In the genomic region with DNA sequence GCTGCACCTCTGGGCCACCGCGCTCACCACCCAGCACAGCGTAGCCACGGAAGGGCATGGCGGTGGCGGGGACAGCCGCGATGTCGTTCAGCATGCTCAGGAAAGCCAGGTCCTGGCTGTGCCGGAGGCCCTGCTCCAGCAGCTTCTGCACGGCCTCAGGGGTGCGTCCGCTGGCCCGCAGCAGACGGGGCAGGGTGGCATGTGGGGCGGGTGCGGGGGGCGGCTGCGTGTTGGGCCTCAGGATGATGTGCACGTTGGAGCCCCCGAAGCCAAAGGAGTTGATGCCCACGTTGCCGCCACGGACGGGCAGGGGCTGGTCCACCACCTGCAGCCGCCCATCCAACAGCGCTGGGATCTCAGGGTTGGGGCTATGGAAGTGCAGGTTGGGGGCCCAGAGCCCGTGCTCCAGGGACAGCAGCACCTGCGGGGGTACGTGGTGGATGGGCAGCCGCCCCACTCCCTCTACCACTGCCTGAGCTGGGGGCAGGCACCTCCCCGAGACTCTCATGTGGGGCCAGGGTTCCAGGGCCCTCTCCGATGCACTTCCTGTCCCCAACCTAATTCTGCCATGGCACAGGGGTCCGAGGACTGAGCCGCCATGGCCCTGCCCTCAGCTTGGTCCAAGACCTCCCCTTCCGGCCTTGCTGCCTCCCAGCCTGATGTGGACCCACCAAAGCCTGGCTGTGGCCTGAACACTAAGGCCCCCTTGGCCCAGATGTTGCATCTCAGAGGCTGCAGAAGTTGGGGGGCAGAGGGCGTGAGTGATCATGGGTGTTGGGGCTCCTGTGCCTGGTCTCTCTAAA, we compare ENCODE assay signal across 1 cellular context.
TF ChIP-seq lines count a peak whose summit lies in the region.

No MANE protein-coding gene starts in this region.

TF ChIP-seq in HepG2, 621 proteins besides CTCF, POLR2A, EP300 and RAD21 (continued from another document and continues in another):
- TF ChIP-seq PAXIP1 (CRISPR knock-in tag; conservative IDR thresholded peaks at IDR 0.05) = no peak
- TF ChIP-seq ZNF564 (CRISPR knock-in tag; IDR thresholded peaks at IDR 0.05) = no peak
- no peak for TF ChIP-seq BRCA1 (CRISPR knock-in tag; IDR thresholded peaks at IDR 0.05)
- peak; percentile 46; the same call in 1 of the 2 replicates for TF ChIP-seq ZNF788 (CRISPR knock-in tag; IDR thresholded peaks at IDR 0.05; ENCODE audit: borderline replicate concordance)
- TF ChIP-seq, protein P1, sequence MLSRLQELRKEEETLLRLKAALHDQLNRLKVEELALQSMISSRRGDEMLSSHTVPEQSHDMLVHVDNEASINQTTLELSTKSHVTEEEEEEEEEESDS (CRISPR knock-in tag; IDR thresholded peaks at IDR 0.05; ENCODE audit: borderline replicate concordance) = no peak
- TF ChIP-seq, protein P2, sequence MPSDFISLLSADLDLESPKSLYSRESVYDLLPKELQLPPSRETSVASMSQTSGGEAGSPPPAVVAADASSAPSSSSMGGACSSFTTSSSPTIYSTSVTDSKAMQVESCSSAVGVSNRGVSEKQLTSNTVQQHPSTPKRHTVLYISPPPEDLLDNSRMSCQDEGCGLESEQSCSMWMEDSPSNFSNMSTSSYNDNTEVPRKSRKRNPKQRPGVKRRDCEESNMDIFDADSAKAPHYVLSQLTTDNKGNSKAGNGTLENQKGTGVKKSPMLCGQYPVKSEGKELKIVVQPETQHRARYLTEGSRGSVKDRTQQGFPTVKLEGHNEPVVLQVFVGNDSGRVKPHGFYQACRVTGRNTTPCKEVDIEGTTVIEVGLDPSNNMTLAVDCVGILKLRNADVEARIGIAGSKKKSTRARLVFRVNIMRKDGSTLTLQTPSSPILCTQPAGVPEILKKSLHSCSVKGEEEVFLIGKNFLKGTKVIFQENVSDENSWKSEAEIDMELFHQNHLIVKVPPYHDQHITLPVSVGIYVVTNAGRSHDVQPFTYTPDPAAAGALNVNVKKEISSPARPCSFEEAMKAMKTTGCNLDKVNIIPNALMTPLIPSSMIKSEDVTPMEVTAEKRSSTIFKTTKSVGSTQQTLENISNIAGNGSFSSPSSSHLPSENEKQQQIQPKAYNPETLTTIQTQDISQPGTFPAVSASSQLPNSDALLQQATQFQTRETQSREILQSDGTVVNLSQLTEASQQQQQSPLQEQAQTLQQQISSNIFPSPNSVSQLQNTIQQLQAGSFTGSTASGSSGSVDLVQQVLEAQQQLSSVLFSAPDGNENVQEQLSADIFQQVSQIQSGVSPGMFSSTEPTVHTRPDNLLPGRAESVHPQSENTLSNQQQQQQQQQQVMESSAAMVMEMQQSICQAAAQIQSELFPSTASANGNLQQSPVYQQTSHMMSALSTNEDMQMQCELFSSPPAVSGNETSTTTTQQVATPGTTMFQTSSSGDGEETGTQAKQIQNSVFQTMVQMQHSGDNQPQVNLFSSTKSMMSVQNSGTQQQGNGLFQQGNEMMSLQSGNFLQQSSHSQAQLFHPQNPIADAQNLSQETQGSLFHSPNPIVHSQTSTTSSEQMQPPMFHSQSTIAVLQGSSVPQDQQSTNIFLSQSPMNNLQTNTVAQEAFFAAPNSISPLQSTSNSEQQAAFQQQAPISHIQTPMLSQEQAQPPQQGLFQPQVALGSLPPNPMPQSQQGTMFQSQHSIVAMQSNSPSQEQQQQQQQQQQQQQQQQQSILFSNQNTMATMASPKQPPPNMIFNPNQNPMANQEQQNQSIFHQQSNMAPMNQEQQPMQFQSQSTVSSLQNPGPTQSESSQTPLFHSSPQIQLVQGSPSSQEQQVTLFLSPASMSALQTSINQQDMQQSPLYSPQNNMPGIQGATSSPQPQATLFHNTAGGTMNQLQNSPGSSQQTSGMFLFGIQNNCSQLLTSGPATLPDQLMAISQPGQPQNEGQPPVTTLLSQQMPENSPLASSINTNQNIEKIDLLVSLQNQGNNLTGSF (CRISPR knock-in tag; IDR thresholded peaks at IDR 0.05) = no peak
- TF ChIP-seq MIER2 (CRISPR knock-in tag; IDR thresholded peaks at IDR 0.05) = no peak
- peak; percentile 68; the same call in 1 of the 2 replicates for TF ChIP-seq EED (CRISPR knock-in tag; IDR thresholded peaks at IDR 0.05)
- TF ChIP-seq TEAD3 (CRISPR knock-in tag; optimal IDR thresholded peaks at IDR 0.05; ENCODE audit: borderline replicate concordance) = no peak
- 0 out of 2 replicates have a peak, but pooled peaks have one; percentile 4 for TF ChIP-seq HOXA9 (CRISPR knock-in tag; IDR thresholded peaks at IDR 0.05; ENCODE audit: borderline replicate concordance)
- no peak for TF ChIP-seq HMGXB3 (CRISPR knock-in tag; IDR thresholded peaks at IDR 0.05; ENCODE audit: borderline replicate concordance)
- no peak for TF ChIP-seq MAF1 (CRISPR knock-in tag; IDR thresholded peaks at IDR 0.05; ENCODE audit: borderline replicate concordance)
- TF ChIP-seq CREM (IDR thresholded peaks at IDR 0.05) = no peak
- TF ChIP-seq CREM (CRISPR knock-in tag; IDR thresholded peaks at IDR 0.05) = no peak
- no peak for TF ChIP-seq POGZ (CRISPR knock-in tag; IDR thresholded peaks at IDR 0.05)
- TF ChIP-seq, protein P3, sequence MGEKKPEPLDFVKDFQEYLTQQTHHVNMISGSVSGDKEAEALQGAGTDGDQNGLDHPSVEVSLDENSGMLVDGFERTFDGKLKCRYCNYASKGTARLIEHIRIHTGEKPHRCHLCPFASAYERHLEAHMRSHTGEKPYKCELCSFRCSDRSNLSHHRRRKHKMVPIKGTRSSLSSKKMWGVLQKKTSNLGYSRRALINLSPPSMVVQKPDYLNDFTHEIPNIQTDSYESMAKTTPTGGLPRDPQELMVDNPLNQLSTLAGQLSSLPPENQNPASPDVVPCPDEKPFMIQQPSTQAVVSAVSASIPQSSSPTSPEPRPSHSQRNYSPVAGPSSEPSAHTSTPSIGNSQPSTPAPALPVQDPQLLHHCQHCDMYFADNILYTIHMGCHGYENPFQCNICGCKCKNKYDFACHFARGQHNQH (CRISPR knock-in tag; IDR thresholded peaks at IDR 0.05) = no peak
- TF ChIP-seq PRDM10 (CRISPR knock-in tag; IDR thresholded peaks at IDR 0.05; ENCODE audit: low read depth) = no peak
- 0 out of 2 replicates have a peak, but pooled peaks have one; percentile 31 for TF ChIP-seq DNMT1 (CRISPR knock-in tag; IDR thresholded peaks at IDR 0.05)
- TF ChIP-seq NRL (CRISPR knock-in tag; IDR thresholded peaks at IDR 0.05; ENCODE audit: borderline replicate concordance) = no peak
- TF ChIP-seq, protein P4, sequence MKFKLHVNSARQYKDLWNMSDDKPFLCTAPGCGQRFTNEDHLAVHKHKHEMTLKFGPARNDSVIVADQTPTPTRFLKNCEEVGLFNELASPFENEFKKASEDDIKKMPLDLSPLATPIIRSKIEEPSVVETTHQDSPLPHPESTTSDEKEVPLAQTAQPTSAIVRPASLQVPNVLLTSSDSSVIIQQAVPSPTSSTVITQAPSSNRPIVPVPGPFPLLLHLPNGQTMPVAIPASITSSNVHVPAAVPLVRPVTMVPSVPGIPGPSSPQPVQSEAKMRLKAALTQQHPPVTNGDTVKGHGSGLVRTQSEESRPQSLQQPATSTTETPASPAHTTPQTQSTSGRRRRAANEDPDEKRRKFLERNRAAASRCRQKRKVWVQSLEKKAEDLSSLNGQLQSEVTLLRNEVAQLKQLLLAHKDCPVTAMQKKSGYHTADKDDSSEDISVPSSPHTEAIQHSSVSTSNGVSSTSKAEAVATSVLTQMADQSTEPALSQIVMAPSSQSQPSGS (CRISPR knock-in tag; IDR thresholded peaks at IDR 0.05) = no peak
- TF ChIP-seq, protein P5, sequence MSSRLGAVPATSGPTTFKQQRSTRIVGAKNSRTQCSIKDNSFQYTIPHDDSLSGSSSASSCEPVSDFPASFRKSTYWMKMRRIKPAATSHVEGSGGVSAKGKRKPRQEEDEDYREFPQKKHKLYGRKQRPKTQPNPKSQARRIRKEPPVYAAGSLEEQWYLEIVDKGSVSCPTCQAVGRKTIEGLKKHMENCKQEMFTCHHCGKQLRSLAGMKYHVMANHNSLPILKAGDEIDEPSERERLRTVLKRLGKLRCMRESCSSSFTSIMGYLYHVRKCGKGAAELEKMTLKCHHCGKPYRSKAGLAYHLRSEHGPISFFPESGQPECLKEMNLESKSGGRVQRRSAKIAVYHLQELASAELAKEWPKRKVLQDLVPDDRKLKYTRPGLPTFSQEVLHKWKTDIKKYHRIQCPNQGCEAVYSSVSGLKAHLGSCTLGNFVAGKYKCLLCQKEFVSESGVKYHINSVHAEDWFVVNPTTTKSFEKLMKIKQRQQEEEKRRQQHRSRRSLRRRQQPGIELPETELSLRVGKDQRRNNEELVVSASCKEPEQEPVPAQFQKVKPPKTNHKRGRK (CRISPR knock-in tag; IDR thresholded peaks at IDR 0.05) = no peak
- no peak for TF ChIP-seq ZNF775 (CRISPR knock-in tag; IDR thresholded peaks at IDR 0.05; ENCODE audit: borderline replicate concordance)
- TF ChIP-seq ZFAT (CRISPR knock-in tag; conservative IDR thresholded peaks at IDR 0.05) = no peak
